Comparison of ENCODE assay signal across 15 cellular contexts in genomic region chr4:89949782-89950387, GRCh38. TPM values are rescaled to one million over a fixed set of nuclear protein-coding genes. Genes with fewer than 3 reads are reported as not detected.
DNase-seq lines count a peak whose midpoint lies in the region; ATAC-seq and TF ChIP-seq lines count a peak whose summit lies in the region.
"Had no signal": no experiment of that assay in that cellular context is flagged by ENCODE, and none has a peak within 500 bp of the region (broad histone marks: within the 10 kb centered on the region; RNA-seq: fewer than 3 reads in every experiment).

No MANE protein-coding gene starts in this region.

- no peak overlapping the region for H3K27ac Mint-ChIP-seq in endodermal cell
- H3K27ac Mint-ChIP-seq: activated CD4-positive, alpha-beta memory T cell treated with anti-CD3 and anti-CD28 coated beads, Interleukin-2, amount 10 ng/mL, durations not matched to agents 7 days and 5 days had no signal

- no peaks in the 10 kb centered on the region for H3K36me3 Mint-ChIP-seq in endodermal cell (ENCODE audit: low read depth)

- no peak overlapping the region for H3K27ac ChIP-seq in A673 (ENCODE audit: low read depth, low read length, poor library complexity, severe bottlenecking)
- no peak overlapping the region for H3K27ac ChIP-seq in MM.1S (ENCODE audit: low read length)
- H3K27ac ChIP-seq in endodermal cell (ENCODE audit: low read depth, low read length), result no peak overlapping the region
- H3K27ac ChIP-seq: gastroesophageal sphincter had no signal

- no peaks in the 10 kb centered on the region for H3K9me2 ChIP-seq in MM.1S (replicated peaks; ENCODE audit: insufficient read depth, low read length)

- no peak overlapping the region for H3K9ac ChIP-seq in MM.1S (ENCODE audit: low read length)
- no peak overlapping the region for H3K9ac ChIP-seq in endodermal cell (ENCODE audit: extremely low read depth, low read length, poor library complexity, severe bottlenecking)

- no TSS peak for BruUV-seq in A673 (replicated peaks; lab: Mats Ljungman, UMichigan)

- no peak overlapping the region for H3K4me2 ChIP-seq in MM.1S (ENCODE audit: low read depth, low read length)

- CTCF ChIA-PET in A673 (lab: Charles Lee), result no interaction called here

- H3K36me3 ChIP-seq in A673 (ENCODE audit: insufficient read depth, low read length, poor library complexity, severe bottlenecking) (no peaks in the 10 kb centered on the region), MM.1S (replicated peaks; ENCODE audit: insufficient read depth, low read length) (no peaks in the 10 kb centered on the region), endodermal cell (ENCODE audit: control insufficient read depth, insufficient read depth, low read length) (no peaks in the 10 kb centered on the region)
- H3K36me3 ChIP-seq: gastroesophageal sphincter had no signal

- H3K4me1 Mint-ChIP-seq in endodermal cell, result no peaks in the 10 kb centered on the region
- H3K4me1 Mint-ChIP-seq: activated CD4-positive, alpha-beta memory T cell treated with anti-CD3 and anti-CD28 coated beads, Interleukin-2, amount 10 ng/mL, durations not matched to agents 7 days and 5 days had no signal

- H3K27me3 ChIP-seq in A673 (replicated peaks; ENCODE audit: insufficient read depth, low read depth, low read length, poor library complexity) (no peaks in the 10 kb centered on the region), MM.1S (replicated peaks; ENCODE audit: insufficient read depth, low read length) (no peaks in the 10 kb centered on the region), endodermal cell (ENCODE audit: control insufficient read depth, insufficient read depth, low read length, poor library complexity, severe bottlenecking) (no peaks in the 10 kb centered on the region)
- H3K27me3 ChIP-seq: gastroesophageal sphincter had no signal

- TF ChIP-seq CTCF in A673 (conservative IDR thresholded peaks at IDR 0.05; ENCODE audit: low read depth, low read length) (peak; percentile 38; the same call in 1 of the 2 replicates), GM12873 (IDR thresholded peaks at IDR 0.05; ENCODE audit: insufficient read depth, low read depth, low read length, missing control alignments) (peak; percentile 20), MM.1S (IDR thresholded peaks at IDR 0.05; ENCODE audit: low read length) (peak; percentile 57), endodermal cell (conservative IDR thresholded peaks at IDR 0.05) (peak; percentile 82)

- H3K27me3 Mint-ChIP-seq in endodermal cell (ENCODE audit: insufficient read depth), result no peaks in the 10 kb centered on the region
- H3K27me3 Mint-ChIP-seq: activated CD4-positive, alpha-beta memory T cell treated with anti-CD3 and anti-CD28 coated beads, Interleukin-2, amount 10 ng/mL, durations not matched to agents 7 days and 5 days had no signal

- POLR2A ChIA-PET in A673 (lab: Charles Lee; ENCODE audit: low non-redundant PET), result no interaction called here

- H3K4me3 ChIP-seq in A673 (ENCODE audit: low read depth, low read length, poor library complexity, severe bottlenecking) (no peak overlapping the region), MM.1S (ENCODE audit: low read length) (no peak overlapping the region), endodermal cell (ENCODE audit: low read length) (no peak overlapping the region)
- H3K4me3 ChIP-seq: gastroesophageal sphincter, mucosa of descending colon had no signal

- no peak for DNase-seq in A673 (ENCODE audit: low spot score)
- peak; percentile 31 for DNase-seq in MM.1S
- no peak for DNase-seq in endodermal cell
- no peak for DNase-seq in NCI-H2196 (lab: John Stamatoyannopoulos, UW; ENCODE audit: unreplicated experiment)
- no peak for DNase-seq in NCI-H146 treated with DMSO at 0.1 percent for 48 hours (lab: John Stamatoyannopoulos, UW; ENCODE audit: unreplicated experiment)
- no peak for DNase-seq in activated gamma-delta T cell (lab: John Stamatoyannopoulos, UW)
- DNase-seq: activated CD4-positive, alpha-beta memory T cell treated with anti-CD3 and anti-CD28 coated beads, Interleukin-2, amount 10 ng/mL, durations not matched to agents 7 days and 5 days; aorta; mucosa of descending colon; substantia nigra had no signal

- H4K20me1 ChIP-seq in MM.1S (ENCODE audit: insufficient read depth, low read length), result no peaks in the 10 kb centered on the region

- H3K4me1 ChIP-seq in A673 (ENCODE audit: insufficient read depth, low read length, poor library complexity, severe bottlenecking) (no peaks in the 10 kb centered on the region), MM.1S (ENCODE audit: low read length) (no peaks in the 10 kb centered on the region), endodermal cell (ENCODE audit: control insufficient read depth, insufficient read depth, low read length) (no peaks in the 10 kb centered on the region)
- H3K4me1 ChIP-seq: gastroesophageal sphincter had no signal

- H3K9me3 Mint-ChIP-seq in endodermal cell, result no peaks in the 10 kb centered on the region
- H3K9me3 Mint-ChIP-seq: activated CD4-positive, alpha-beta memory T cell treated with anti-CD3 and anti-CD28 coated beads, Interleukin-2, amount 10 ng/mL, durations not matched to agents 7 days and 5 days had no signal

- H3F3A ChIP-seq in MM.1S (ENCODE audit: insufficient read depth, low read length), result no peaks in the 10 kb centered on the region

- intact Hi-C loops in A673 (cut with micrococcal nuclease; ENCODE audit: unreplicated experiment), result loop anchor here (10.0 kb wide), 1 partner anchor 345 kb away; no protein-coding TSS in a partner anchor

- no peaks in the 10 kb centered on the region for H3K9me3 ChIP-seq in A673 (ENCODE audit: low read depth, low read length, poor library complexity, severe bottlenecking)
- H3K9me3 ChIP-seq in MM.1S (replicated peaks; ENCODE audit: insufficient read depth, low read length), result no peaks in the 10 kb centered on the region
- no peaks in the 10 kb centered on the region for H3K9me3 ChIP-seq in endodermal cell (ENCODE audit: control insufficient read depth, low read length)
- H3K9me3 ChIP-seq: gastroesophageal sphincter, mucosa of descending colon had no signal

- H3K4me3 Mint-ChIP-seq in endodermal cell, result no peak overlapping the region
- H3K4me3 Mint-ChIP-seq: activated CD4-positive, alpha-beta memory T cell treated with anti-CD3 and anti-CD28 coated beads, Interleukin-2, amount 10 ng/mL, durations not matched to agents 7 days and 5 days had no signal

- 67% methylated on average over 1 of the region's 2 CpGs; no CpG with 5 or more reads in 1 of the 2 experiments for WGBS in endodermal cell (ENCODE audit: insufficient coverage in 1 of 2, insufficient read length in 1 of 2), 2 experiments

- no peak for ATAC-seq in HG02763 (IDR thresholded peaks at IDR 0.05; ENCODE audit: unreplicated experiment)
- ATAC-seq: gastroesophageal sphincter, mucosa of descending colon had no signal

- no peak overlapping the region for H2AFZ ChIP-seq in MM.1S (ENCODE audit: low read length)

- H3K79me2 ChIP-seq in MM.1S (ENCODE audit: low read length), result no peaks in the 10 kb centered on the region

RNA-seq across cellular contexts. Expression of gene MMRN1, which starts 55.2 kb away (rescaled TPM):
- 0.11 and 0.28 TPM in 2 replicates for total RNA-seq in A673 (2021)
- not detected for total RNA-seq in endodermal cell
- polyA plus RNA-seq in endodermal cell (2013, experiment 1 of 2), result 58.1 TPM
- polyA plus RNA-seq in endodermal cell (2013, experiment 2 of 2), result 60.2 TPM
- total RNA-seq: Daoy, RPMI7951 had no signal

Comparison
In these comparisons a context has a peak if more than half of its experiments do, and no peak if none do; other contexts are left out.
1. CTCF ChIP-seq: peak in every context shown above with its lines; median percentile 82 in endodermal cell; 57 in MM.1S; 38 in A673; 20 in GM12873.